17 cellular contexts compared by ENCODE assay signal in genomic region chr18:55457028-55457427, GRCh38.
DNase-seq lines count a peak whose midpoint lies in the region; ATAC-seq and TF ChIP-seq lines count a peak whose summit lies in the region.
"Had no signal": no experiment of that assay in that cellular context is flagged by ENCODE, and none has a peak within 500 bp of the region (broad histone marks: within the 10 kb centered on the region; RNA-seq: fewer than 3 reads in every experiment).

No MANE protein-coding gene starts in this region.

- no peak overlapping the region for H4K5ac ChIP-seq in IMR-90 (ENCODE audit: low read depth, low read length)

- H3K9me3 ChIP-seq in DOHH2 (ENCODE audit: control insufficient read depth, insufficient read depth, low read length): no peaks in the 10 kb centered on the region
- H3K9me3 ChIP-seq in IMR-90 (ENCODE audit: control insufficient read depth, insufficient read depth, low read length): no peaks in the 10 kb centered on the region
- H3K9me3 ChIP-seq: BLaER1, Caco-2 had no signal

- DNase-seq in IMR-90 (no peak), dorsolateral prefrontal cortex (no peak), natural killer cell (no peak), HK-2 (ENCODE audit: unreplicated experiment) (no peak), NAMALWA (ENCODE audit: low spot score) (no peak)
- DNase-seq: 8988T; AML-193; Caco-2; CD8-positive, alpha-beta memory T cell; DND-41; GF-D8; HCEC 1CT; HFFc6 had no signal

- H2BK120ac ChIP-seq in IMR-90 (ENCODE audit: low read depth, low read length): no peak overlapping the region

- no peak overlapping the region for H4K8ac ChIP-seq in IMR-90 (ENCODE audit: low read depth in 2 of 2, low read length in 2 of 2)

- peaks cover 17 to 22% of the 10 kb centered on the region in 2 donors for H3K4me1 Mint-ChIP-seq in natural killer cell
- H3K4me1 Mint-ChIP-seq: CD8-positive, alpha-beta memory T cell had no signal

- CTCF ChIA-PET in IMR-90 (lab: Yijun Ruan, JAX): no interaction called here

- dilution Hi-C loops in IMR-90 (cut with HindIII; ENCODE audit: low sequenced_read_pairs, unreplicated experiment): no loop called here

- no peaks in the 10 kb centered on the region for H3K9me3 Mint-ChIP-seq in natural killer cell
- H3K9me3 Mint-ChIP-seq: HFFc6, IgD-negative memory B cell had no signal

- no peak overlapping the region for H3K56ac ChIP-seq in IMR-90 (ENCODE audit: extremely low read depth, insufficient read depth, low read length)

- H3K36me3 Mint-ChIP-seq in natural killer cell: no peaks in the 10 kb centered on the region
- H3K36me3 Mint-ChIP-seq: CD8-positive, alpha-beta memory T cell; IgD-negative memory B cell had no signal

- H3K79me1 ChIP-seq in IMR-90 (ENCODE audit: low read depth in 1 of 2, low read length in 2 of 2): peaks cover 25 to 60% of the 10 kb centered on the region in 2 experiments

- no peak overlapping the region for H2AK9ac ChIP-seq in IMR-90 (replicated peaks; ENCODE audit: low read depth, low read length, poor library complexity)

- no peak overlapping the region for H2AFZ ChIP-seq in IMR-90 (replicated peaks; ENCODE audit: low read length, poor library complexity)

- H3K4me1 ChIP-seq in DOHH2 (ENCODE audit: control insufficient read depth, low read length) (peaks cover 99% of the 10 kb centered on the region), IMR-90 (ENCODE audit: control insufficient read depth, insufficient read depth, low read length) (peaks cover 6% of the 10 kb centered on the region)
- H3K4me1 ChIP-seq: BLaER1, Caco-2 had no signal

- H3K27ac ChIP-seq in DOHH2 (ENCODE audit: low read depth, low read length): peak overlapping the region; percentile 54
- H3K27ac ChIP-seq in IMR-90 (ENCODE audit: insufficient read depth, low read length): no peak overlapping the region
- peak overlapping the region in 56 of 59 donors; percentile 36 to 97 (median 91) for H3K27ac ChIP-seq in dorsolateral prefrontal cortex
- H3K27ac ChIP-seq: BLaER1 had no signal

- H4K20me1 ChIP-seq in DOHH2 (ENCODE audit: control insufficient read depth, insufficient read depth, low read depth, low read length) (no peaks in the 10 kb centered on the region), IMR-90 (ENCODE audit: insufficient read depth, low read length) (peaks cover 8% of the 10 kb centered on the region; the same call in 1 of the 2 replicates)

- H3K4me3 ChIP-seq in DOHH2 (ENCODE audit: low read length) (no peak overlapping the region), IMR-90 (ENCODE audit: insufficient read depth, low read depth, low read length) (no peak overlapping the region), dorsolateral prefrontal cortex (no peak overlapping the region)
- H3K4me3 ChIP-seq: BLaER1 had no signal

- H3K27me3 ChIP-seq in DOHH2 (ENCODE audit: control insufficient read depth, low read length): no peaks in the 10 kb centered on the region
- no peaks in the 10 kb centered on the region for H3K27me3 ChIP-seq in IMR-90 (ENCODE audit: control insufficient read depth, insufficient read depth, low read length)
- no peaks in the 10 kb centered on the region for H3K27me3 ChIP-seq in dorsolateral prefrontal cortex
- H3K27me3 ChIP-seq: BLaER1 had no signal

- peak overlapping the region; percentile 53; the same call in 1 of the 2 replicates for H3K23ac ChIP-seq in IMR-90 (ENCODE audit: low read depth, low read length)

- no peaks in the 10 kb centered on the region for H3K9me2 ChIP-seq in DOHH2 (replicated peaks; ENCODE audit: control insufficient read depth, low read length)

- H3K9ac ChIP-seq in IMR-90 (ENCODE audit: low read depth, low read length): no peak overlapping the region
- H3K9ac ChIP-seq: BLaER1 had no signal

- H3K18ac ChIP-seq in IMR-90 (ENCODE audit: low read depth, low read length): no peak overlapping the region

- BruUV-seq in IMR-90 (replicated peaks; lab: Mats Ljungman, UMichigan): no TSS peak

- ATAC-seq in IMR-90 (ENCODE audit: low read depth) (no peak), natural killer cell (peak; percentile 82 to 91 (median 84)), GM19455 (IDR thresholded peaks at IDR 0.05; ENCODE audit: unreplicated experiment) (no peak)

- no peak overlapping the region for H2AK5ac ChIP-seq in IMR-90 (ENCODE audit: low read depth, low read length)

- H2BK5ac ChIP-seq in IMR-90 (ENCODE audit: low read depth, low read length, poor library complexity, severe bottlenecking): no peak overlapping the region

- H3K4me3 Mint-ChIP-seq in natural killer cell: peak overlapping the region; percentile 61
- H3K4me3 Mint-ChIP-seq: CD8-positive, alpha-beta memory T cell; HFFc6; IgD-negative memory B cell had no signal

- H2BK15ac ChIP-seq in IMR-90 (ENCODE audit: low read depth, low read length): no peak overlapping the region

- TF ChIP-seq RAD21 in IMR-90 (IDR thresholded peaks at IDR 0.05; ENCODE audit: low read length): no peak

- POLR2A ChIA-PET in IMR-90 (lab: Charles Lee; ENCODE audit: unreplicated experiment): no interaction called here

- H3K9me1 ChIP-seq in IMR-90 (ENCODE audit: insufficient read depth, low read length): peaks cover 5% of the 10 kb centered on the region

- H3K4me2 ChIP-seq in DOHH2 (ENCODE audit: low read length): peak overlapping the region; percentile 39
- H3K4me2 ChIP-seq in IMR-90 (ENCODE audit: low read depth, low read length): no peak overlapping the region
- H3K4me2 ChIP-seq: BLaER1 had no signal

- no peak overlapping the region for H4K91ac ChIP-seq in IMR-90 (ENCODE audit: insufficient read depth, low read depth, low read length)

- no peak overlapping the region for H2BK20ac ChIP-seq in IMR-90 (ENCODE audit: low read depth, low read length)

- H3K79me2 ChIP-seq in DOHH2 (ENCODE audit: control insufficient read depth, low read length): peaks cover 94% of the 10 kb centered on the region

- H3K14ac ChIP-seq in IMR-90 (replicated peaks; ENCODE audit: low read depth, low read length): no peak overlapping the region

- no peaks in the 10 kb centered on the region for H3F3A ChIP-seq in DOHH2 (ENCODE audit: control insufficient read depth, insufficient read depth)

- peak overlapping the region; percentile 67 for H3K27ac Mint-ChIP-seq in natural killer cell
- H3K27ac Mint-ChIP-seq: CD8-positive, alpha-beta memory T cell; HFFc6; IgD-negative memory B cell had no signal

- no peak for TF ChIP-seq POLR2A in IMR-90 (IDR thresholded peaks at IDR 0.05; ENCODE audit: low read depth, low read length)

- TF ChIP-seq CTCF in DOHH2 (IDR thresholded peaks at IDR 0.05; ENCODE audit: low read depth, low read length, poor library complexity, severe bottlenecking) (no peak), IMR-90 (conservative IDR thresholded peaks at IDR 0.05; ENCODE audit: low read depth, low read length) (no peak), dorsolateral prefrontal cortex (IDR thresholded peaks at IDR 0.05 in 54 of 56, conservative IDR thresholded peaks at IDR 0.05 in 2 of 56; ENCODE audit: low read depth in 1 of 56, partially characterized antibody in 56 of 56) (no peak), natural killer cell (IDR thresholded peaks at IDR 0.05) (no peak)

- H3K36me3 ChIP-seq in DOHH2 (ENCODE audit: control insufficient read depth, low read length) (peaks cover 60% of the 10 kb centered on the region), IMR-90 (ENCODE audit: control insufficient read depth, insufficient read depth, low read length) (peaks cover 6% of the 10 kb centered on the region)

- in situ Hi-C loops in IMR-90 (cut with MboI; ENCODE audit: low sequenced_read_pairs): no loop called here

- H3K4ac ChIP-seq in IMR-90 (ENCODE audit: low read depth, low read length): no peak overlapping the region

- WGBS in IMR-90 (ENCODE audit: extremely low coverage in 2 of 2, insufficient read length in 1 of 2), 2 experiments: no CpG with 5 or more reads among the region's 2 CpGs

- intact Hi-C loops in IMR-90 (cut with micrococcal nuclease) (no loop called here), dorsolateral prefrontal cortex (cut with DNase I) (loop anchor here in 1 of 2 donors (5.0 kb wide), 1 partner anchor 35 kb away; no protein-coding TSS in a partner anchor), natural killer cell (cut with micrococcal nuclease) (loop anchor here (2.0 kb wide), 2 partner anchors 18 to 132 kb away; partner anchors contain the start of gene TCF4)

- no peaks in the 10 kb centered on the region for H3K27me3 Mint-ChIP-seq in natural killer cell (ENCODE audit: low read depth in 2 of 2)

TF ChIP-seq in IMR-90, 13 proteins besides CTCF, POLR2A, EP300 and RAD21:
- TF ChIP-seq, protein P1, sequence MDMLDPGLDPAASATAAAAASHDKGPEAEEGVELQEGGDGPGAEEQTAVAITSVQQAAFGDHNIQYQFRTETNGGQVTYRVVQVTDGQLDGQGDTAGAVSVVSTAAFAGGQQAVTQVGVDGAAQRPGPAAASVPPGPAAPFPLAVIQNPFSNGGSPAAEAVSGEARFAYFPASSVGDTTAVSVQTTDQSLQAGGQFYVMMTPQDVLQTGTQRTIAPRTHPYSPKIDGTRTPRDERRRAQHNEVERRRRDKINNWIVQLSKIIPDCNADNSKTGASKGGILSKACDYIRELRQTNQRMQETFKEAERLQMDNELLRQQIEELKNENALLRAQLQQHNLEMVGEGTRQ (IDR thresholded peaks at IDR 0.05; ENCODE audit: low read depth, low read length): no peak
- TF ChIP-seq CEBPB (IDR thresholded peaks at IDR 0.05; ENCODE audit: low read depth, low read length) (no peak), FOS (IDR thresholded peaks at IDR 0.05; ENCODE audit: low read depth, low read length) (no peak), CHD1 (IDR thresholded peaks at IDR 0.05; ENCODE audit: low read depth, low read length) (no peak)

Comparison
In these comparisons a context has a peak if more than half of its experiments do, and no peak if none do; other contexts are left out.
1. ATAC-seq: peak in natural killer cell (3 of 3); none in IMR-90 (single experiment) and GM19455 (single experiment).